11 cellular contexts compared by ENCODE assay signal in genomic region chr7:44310221-44310848, GRCh38. TPM values are rescaled to one million over a fixed set of nuclear protein-coding genes. Genes with fewer than 3 reads are reported as not detected.
DNase-seq lines count a peak whose midpoint lies in the region; ATAC-seq and TF ChIP-seq lines count a peak whose summit lies in the region.
"Had no signal": no experiment of that assay in that cellular context is flagged by ENCODE, and none has a peak within 500 bp of the region (broad histone marks: within the 10 kb centered on the region; RNA-seq: fewer than 3 reads in every experiment).

No MANE protein-coding gene starts in this region.

- DNase-seq in Caco-2 (no peak), RWPE1 (ENCODE audit: low spot score) (no peak), fibroblast of villous mesenchyme (ENCODE audit: low read depth) (no peak), neuronal stem cell (ENCODE audit: low spot score) (no peak), iPS-NIHi11 (ENCODE audit: low spot score) (no peak), retina (no peak), glomerular visceral epithelial cell (ENCODE audit: extremely low spot score) (no peak)
- DNase-seq: amniotic stem cell, NCI-H2081 treated with DMSO at 0.1 percent for 48 hours had no signal

- H3K9me3 ChIP-seq in Caco-2 (no peaks in the 10 kb centered on the region; the same call in 1 of the 2 replicates), neuronal stem cell (replicated peaks in 1 of 2; ENCODE audit: control insufficient read depth in 2 of 2, insufficient read depth in 1 of 2, low read depth in 1 of 2, low read length in 2 of 2) (peaks cover 0 to 3% of the 10 kb centered on the region in 2 donors)

- peaks cover 3% of the 10 kb centered on the region for H3K27me3 Mint-ChIP-seq in Caco-2 (ENCODE audit: insufficient read depth, unreplicated experiment)

- no peaks in the 10 kb centered on the region for H3K4me1 Mint-ChIP-seq in Caco-2 (ENCODE audit: low read depth, unreplicated experiment)

- no peak overlapping the region for H3K4ac ChIP-seq in neuronal stem cell (ENCODE audit: low read length)

- no CpG with 5 or more reads among the region's 10 CpGs for WGBS in neuronal stem cell (ENCODE audit: extremely low coverage in 2 of 2, insufficient read length in 2 of 2, insufficient replicate concordance in 1 of 2), 2 donors

- TF ChIP-seq CTCF in Caco-2 (IDR thresholded peaks at IDR 0.05; ENCODE audit: insufficient read depth in 1 of 2, low read depth in 1 of 2, low read length in 1 of 2, severe bottlenecking in 1 of 2, unreplicated experiment in 1 of 2) = no peak
- TF ChIP-seq CTCF in RWPE1 (conservative IDR thresholded peaks at IDR 0.05; ENCODE audit: low read depth) = no peak
- TF ChIP-seq CTCF in fibroblast of villous mesenchyme (IDR thresholded peaks at IDR 0.05; ENCODE audit: insufficient read depth, low read depth, low read length) = no peak

- peaks cover 3% of the 10 kb centered on the region for H3K9me3 Mint-ChIP-seq in Caco-2 (ENCODE audit: unreplicated experiment)
- H3K9me3 Mint-ChIP-seq: T-helper 1 cell treated with Interleukin-12 subunit alpha and Interleukin-12 subunit beta and Interleukin-4 antibody, amounts not matched to agents 30 μg/mL and 1 μg/mL, for 36 hours had no signal

- H3K27ac ChIP-seq in RWPE1 (peak overlapping the region; percentile 99; the same call in 1 of the 2 replicates), neuronal stem cell (replicated peaks; ENCODE audit: low read length) (no peak overlapping the region)

- H2BK12ac ChIP-seq in neuronal stem cell (ENCODE audit: low read length) = no peak overlapping the region

- H3K4me3 ChIP-seq in Caco-2 (ENCODE audit: low read depth, low read length) (no peak overlapping the region), fibroblast of villous mesenchyme (ENCODE audit: low read depth, low read length) (peak overlapping the region; percentile 41), neuronal stem cell (ENCODE audit: low read length in 2 of 2) (no peak overlapping the region)

- no peak overlapping the region for H4K91ac ChIP-seq in neuronal stem cell (ENCODE audit: low read depth, low read length, poor library complexity)

- H3K79me1 ChIP-seq in neuronal stem cell (ENCODE audit: low read depth, low read length) = no peaks in the 10 kb centered on the region

- H3K36me3 ChIP-seq in Caco-2 (ENCODE audit: control insufficient read depth, insufficient read depth, low read length) (no peaks in the 10 kb centered on the region), neuronal stem cell (replicated peaks in 1 of 2; ENCODE audit: control insufficient read depth in 2 of 2, insufficient read depth in 2 of 2, low read length in 2 of 2) (no peaks in the 10 kb centered on the region)

- H4K8ac ChIP-seq in neuronal stem cell (ENCODE audit: low read depth, low read length) = no peak overlapping the region

- no TSS peak for BruUV-seq in Caco-2 (replicated peaks; lab: Mats Ljungman, UMichigan)

- no peak overlapping the region for H3K14ac ChIP-seq in neuronal stem cell (ENCODE audit: low read length)

- no peak overlapping the region for H2BK5ac ChIP-seq in neuronal stem cell (ENCODE audit: low read length)

- H2AK5ac ChIP-seq in neuronal stem cell (ENCODE audit: low read depth, low read length) = no peak overlapping the region

- intact Hi-C loops in Caco-2 (cut with micrococcal nuclease; ENCODE audit: unreplicated experiment) = no loop called here

- no peak overlapping the region for H3K23ac ChIP-seq in neuronal stem cell (ENCODE audit: low read depth, low read length, poor library complexity)

- peak overlapping the region; percentile 83 for H2AFZ ChIP-seq in neuronal stem cell (ENCODE audit: low read length)

- peak overlapping the region; percentile 71 for H3K4me2 ChIP-seq in neuronal stem cell (ENCODE audit: insufficient read depth, low read length, poor library complexity, severe bottlenecking)

- no peak overlapping the region for H3K9ac ChIP-seq in neuronal stem cell (ENCODE audit: low read depth, low read length, poor library complexity)

- POLR2A ChIA-PET in Caco-2 (lab: Charles Lee) (no interaction called here), RWPE1 (lab: Yijun Ruan, JAX; ENCODE audit: low non-redundant PET) (no interaction called here)

- no peak for ATAC-seq in HG03097 (IDR thresholded peaks at IDR 0.05; ENCODE audit: low FRiP score, unreplicated experiment)

- H3K27me3 ChIP-seq in Caco-2 (replicated peaks; ENCODE audit: control insufficient read depth, insufficient read depth, low read length) (no peaks in the 10 kb centered on the region), neuronal stem cell (ENCODE audit: control insufficient read depth in 3 of 3, insufficient read depth in 3 of 3, low read depth in 1 of 3, low read length in 3 of 3) (peaks cover 2 to 72% (median 19%) of the 10 kb centered on the region in 3 experiments)

- no peak overlapping the region for H3K27ac Mint-ChIP-seq in Caco-2 (ENCODE audit: unreplicated experiment)
- H3K27ac Mint-ChIP-seq: T-helper 1 cell treated with Interleukin-12 subunit alpha and Interleukin-12 subunit beta and Interleukin-4 antibody, amounts not matched to agents 30 μg/mL and 1 μg/mL, for 36 hours had no signal

- peak overlapping the region; percentile 30 for H3K4me3 Mint-ChIP-seq in Caco-2 (ENCODE audit: unreplicated experiment)

- H2BK120ac ChIP-seq in neuronal stem cell (ENCODE audit: low read depth, low read length) = no peak overlapping the region

- no peak overlapping the region for H2BK15ac ChIP-seq in neuronal stem cell (ENCODE audit: low read length)

- no peak overlapping the region for H3K18ac ChIP-seq in neuronal stem cell (ENCODE audit: low read length)

- CTCF ChIA-PET in Caco-2 (lab: Charles Lee) = interaction anchor here (0.7 kb wide), 1 partner anchor 92 kb away, joined by 4 read pairs; no protein-coding TSS in a partner anchor
- CTCF ChIA-PET in RWPE1 (lab: Yijun Ruan, JAX) = no interaction called here

- H3K36me3 Mint-ChIP-seq in Caco-2 (ENCODE audit: insufficient read depth, unreplicated experiment) = no peaks in the 10 kb centered on the region

- H3K4me1 ChIP-seq in Caco-2 = no peaks in the 10 kb centered on the region
- peaks cover 0 to 12% of the 10 kb centered on the region in 2 donors for H3K4me1 ChIP-seq in neuronal stem cell (ENCODE audit: control insufficient read depth in 2 of 2, insufficient read depth in 1 of 2, low read depth in 1 of 2, low read length in 2 of 2)

RNA-seq across cellular contexts. Expression of gene CAMK2B, which starts 15.1 kb away (rescaled TPM):
- total RNA-seq in Caco-2 (2022) (not detected in 2 replicates), fibroblast of villous mesenchyme (under 0.01 TPM in 1 of 2 replicates, not detected in the other)
- 0.79 TPM for polyA plus RNA-seq in neuronal stem cell (2013, experiment 1 of 2)
- polyA plus RNA-seq in neuronal stem cell (2013, experiment 2 of 2) = 0.65 TPM
